Comparison of ENCODE assay signal across 17 cellular contexts in the genomic region with DNA sequence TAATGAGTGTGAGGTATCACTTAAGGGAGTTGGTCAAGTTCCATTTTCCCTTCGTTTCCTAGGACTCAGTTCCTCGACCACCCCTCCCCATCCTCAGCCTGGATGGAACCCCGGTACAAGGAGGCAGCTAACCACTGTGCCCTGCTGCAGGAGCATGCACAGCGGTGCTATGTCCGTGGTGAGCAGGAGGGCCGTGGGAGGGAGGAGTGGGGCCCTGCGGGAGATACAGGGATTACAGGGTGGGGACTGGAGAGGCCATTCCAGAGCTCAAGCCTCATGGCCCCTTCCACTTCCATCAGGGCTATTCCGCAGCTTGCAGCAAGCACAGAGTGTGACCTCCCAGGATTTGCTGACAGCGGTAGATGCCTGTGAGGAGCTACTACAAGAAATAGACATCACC. TPM values are rescaled to one million over a fixed set of nuclear protein-coding genes. Genes with fewer than 3 reads are reported as not detected.
DNase-seq lines count a peak whose midpoint lies in the region; ATAC-seq, FAIRE-seq and TF ChIP-seq lines count a peak whose summit lies in the region.
"Had no signal": no experiment of that assay in that cellular context is flagged by ENCODE, and none has a peak within 500 bp of the region (broad histone marks: within the 10 kb centered on the region; RNA-seq: fewer than 3 reads in every experiment).

No MANE protein-coding gene starts in this region.

- TF ChIP-seq CTCF in GM12878 (IDR thresholded peaks at IDR 0.05 in 2 of 3, conservative IDR thresholded peaks at IDR 0.05 in 1 of 3; ENCODE audit: control insufficient read depth in 2 of 3, extremely low read depth in 1 of 3, insufficient read depth in 1 of 3, low read depth in 3 of 3, low read length in 3 of 3) (no peak), osteoblast (IDR thresholded peaks at IDR 0.05; ENCODE audit: extremely low read depth, low read depth, low read length) (no peak), coronary artery (IDR thresholded peaks at IDR 0.05) (no peak)

- H3K27ac ChIP-seq in GM12878 (ENCODE audit: control insufficient read depth, insufficient read depth), result no peak overlapping the region
- H3K27ac ChIP-seq in osteoblast (ENCODE audit: low read depth, low read length), result no peak overlapping the region
- no peak overlapping the region for H3K27ac ChIP-seq in coronary artery
- H3K27ac ChIP-seq: A549, C4-2B had no signal

- no peak for TF ChIP-seq RAD21 in GM12878 (IDR thresholded peaks at IDR 0.05; ENCODE audit: insufficient read depth, low read depth, low read length)

- intact Hi-C loops in GM12878 (cut with micrococcal nuclease; ENCODE audit: unreplicated experiment), result no loop called here

- ATAC-seq in GM12878 (no peak), HG03196 (IDR thresholded peaks at IDR 0.05; ENCODE audit: unreplicated experiment) (no peak)
- ATAC-seq: A549; CD8-positive, alpha-beta T cell; GM23338 had no signal

- CTCF ChIA-PET in GM12878 (lab: Yijun Ruan, JAX), result interaction anchor here (1.0 to 1.2 kb wide), 3 partner anchors 13 to 201 kb away, joined by 3 to 4 read pairs (median 4); no protein-coding TSS in a partner anchor

- no peak for FAIRE-seq in GM12878 (lab: Jason Lieb, UNC)
- FAIRE-seq: A549, GM18507 had no signal

- H3K4me1 ChIP-seq in GM12878 (ENCODE audit: control insufficient read depth, insufficient read depth, low read length) (no peaks in the 10 kb centered on the region), osteoblast (ENCODE audit: insufficient read depth, low read length) (no peaks in the 10 kb centered on the region)
- H3K4me1 ChIP-seq: BE2C had no signal

- BruUV-seq in GM12878 (replicated peaks; lab: Mats Ljungman, UMichigan), result TSS peak; percentile 30

- RAD21 ChIA-PET in GM12878 (lab: Charles Lee; ENCODE audit: unreplicated experiment), result no interaction called here

- WGBS in GM12878 (ENCODE audit: insufficient coverage, insufficient replicate concordance, low lambda C conversion rate, missing lambda C conversion rate), result 94% methylated on average over 9 of the region's 9 CpGs

- H2AFZ ChIP-seq in GM12878 (ENCODE audit: control insufficient read depth, low read depth, low read length) (no peak overlapping the region), osteoblast (ENCODE audit: low read length) (no peak overlapping the region)
- H2AFZ ChIP-seq: GM23338 had no signal

- POLR2A ChIA-PET in GM12878 (lab: Charles Lee), result no interaction called here

- H3K4me2 ChIP-seq in GM12878 (ENCODE audit: control insufficient read depth, insufficient read depth) (no peak overlapping the region), osteoblast (ENCODE audit: insufficient read depth, low read length) (no peak overlapping the region)
- H3K4me2 ChIP-seq: A549, GM23338 had no signal

- H3K27me3 ChIP-seq in H7 (ENCODE audit: control insufficient read depth, insufficient read depth, low read length), result no peaks in the 10 kb centered on the region
- H3K27me3 ChIP-seq in GM12878 (replicated peaks in 1 of 2; ENCODE audit: control insufficient read depth in 2 of 2, insufficient read depth in 2 of 2, low read length in 1 of 2), result no peaks in the 10 kb centered on the region
- no peaks in the 10 kb centered on the region for H3K27me3 ChIP-seq in osteoblast (ENCODE audit: insufficient read depth, low read length)
- H3K27me3 ChIP-seq: BE2C had no signal

- SMC1A ChIA-PET in GM12878 (lab: Charles Lee; ENCODE audit: uncharacterized antibody, unreplicated experiment), result interaction anchor here (1.0 to 1.1 kb wide), 2 partner anchors 27 to 93 kb away, joined by 3 read pairs; no protein-coding TSS in a partner anchor

- in situ Hi-C loops in GM12878 (cut with MboI), result no loop called here

- TF ChIP-seq EP300 in GM12878 (IDR thresholded peaks at IDR 0.05; ENCODE audit: borderline replicate concordance in 1 of 2, control insufficient read depth in 1 of 2, low read depth in 2 of 2, low read length in 2 of 2), result no peak

- peak; percentile 17 for DNase-seq in H7
- no peak for DNase-seq in GM12878 (ENCODE audit: low read depth, low spot score)
- DNase-seq in osteoblast (ENCODE audit: insufficient read length, low spot score, missing footprints), result peak; percentile 45
- no peak for DNase-seq in coronary artery (ENCODE audit: low spot score)
- DNase-seq in occipital lobe (lab: John Stamatoyannopoulos, UW), result no peak
- DNase-seq: BE2C; CD8-positive, alpha-beta T cell; COR-L47; DND-41; GF-D8; H9; KBM-7 had no signal

- no peaks in the 10 kb centered on the region for H4K20me1 ChIP-seq in GM12878 (ENCODE audit: control insufficient read depth, insufficient read depth)
- peaks cover 4% of the 10 kb centered on the region for H4K20me1 ChIP-seq in osteoblast (ENCODE audit: insufficient read depth, low read length)

- H3K9me3 ChIP-seq in GM12878 (replicated peaks; ENCODE audit: control insufficient read depth, insufficient read depth, low read length) (no peaks in the 10 kb centered on the region), osteoblast (ENCODE audit: low read depth, low read length) (no peaks in the 10 kb centered on the region)
- H3K9me3 ChIP-seq: A549, BE2C had no signal

- H3K9ac ChIP-seq in GM12878 (ENCODE audit: control insufficient read depth, insufficient read depth, low read length), result no peak overlapping the region

- no peak for TF ChIP-seq POLR2A in GM12878 (IDR thresholded peaks at IDR 0.05; ENCODE audit: low read depth, low read length)

- H3K79me2 ChIP-seq in GM12878 (ENCODE audit: control insufficient read depth, insufficient read depth, low read length) (no peaks in the 10 kb centered on the region), osteoblast (ENCODE audit: insufficient read depth, low read length) (no peaks in the 10 kb centered on the region)

- H3K36me3 ChIP-seq in H7 (replicated peaks; ENCODE audit: control insufficient read depth, insufficient read depth, low read length), result peaks cover 36% of the 10 kb centered on the region
- peaks cover 40 to 41% of the 10 kb centered on the region in 2 experiments for H3K36me3 ChIP-seq in GM12878 (ENCODE audit: control insufficient read depth in 2 of 2, insufficient read depth in 2 of 2, low read length in 1 of 2)
- peaks cover 83% of the 10 kb centered on the region for H3K36me3 ChIP-seq in osteoblast (ENCODE audit: insufficient read depth, low read length)
- H3K36me3 ChIP-seq: BE2C had no signal

- H3K4me3 ChIP-seq in H7 (ENCODE audit: insufficient read depth, low read depth, low read length) (no peak overlapping the region), GM12878 (no peak overlapping the region), osteoblast (ENCODE audit: insufficient read depth, low read length) (no peak overlapping the region), coronary artery (no peak overlapping the region)
- H3K4me3 ChIP-seq: A549, GM23338 had no signal

RNA-seq across cellular contexts. Expression of gene HYI, which starts 25.8 kb away (rescaled TPM):
- 29.4 and 42.5 TPM in 2 replicates for total RNA-seq in H7 (2014; rRNA removed; shearing (Covaris generic))
- 10.2 and 14.2 TPM in 2 replicates for total RNA-seq in GM12878 (2013; cell fraction: nucleolus; rRNA removed)
- 2.9 and 5.6 TPM in 2 replicates for total RNA-seq in GM12878 (2014; rRNA removed)
- 1.6 and 2.0 TPM in 2 replicates for total RNA-seq in GM12878 (2014; rRNA removed; fragmentation: Illumina TruSeq; extraction: Trizol)
- total RNA-seq in GM12878 (2021), result 5.3 and 5.5 TPM in 2 replicates
- 17.0 TPM for polyA plus RNA-seq in GM12878 (2011; ENCODE audit: low read depth)
- 0.46 and 0.69 TPM in 2 replicates for polyA plus RNA-seq in GM12878 (2011; rRNA removed)
- polyA plus RNA-seq in GM12878 (2011; cell fraction: cytosol; rRNA removed), result 0.70 and 0.78 TPM in 2 replicates
- 2.4 and 2.6 TPM in 2 replicates for polyA plus RNA-seq in GM12878 (2011; cell fraction: nucleus; rRNA removed)
- polyA plus RNA-seq in GM12878 (2012), result 7.6 and 15.5 TPM in 2 replicates
- 1.3 and 1.9 TPM in 2 replicates for polyA plus RNA-seq in GM12878 (2014; fragmentation: Illumina TruSeq; extraction: Trizol)
- under 1 TPM; 0.27 TPM for polyA plus RNA-seq in GM12878 (2014; fragmentation: Nextera tagmentation; extraction: Ambion mirVana)
- polyA plus RNA-seq in GM12878 (2014; rRNA removed), result 5.4 and 7.5 TPM in 2 replicates
- 1 to 10 TPM; 2.1 to 2.4 TPM for polyA plus RNA-seq in GM12878 (2016; fragmentation: Nextera tagmentation; extraction: Ambion mirVana)
- polyA minus RNA-seq in GM12878 (2011; rRNA and poly(A)+ RNA removed), result 1.4 TPM in 1 of 2 replicates, not detected in the other
- not detected in 2 replicates for polyA minus RNA-seq in GM12878 (2011; cell fraction: cytosol; rRNA and poly(A)+ RNA removed)
- 0.29 and 0.73 TPM in 2 replicates for polyA minus RNA-seq in GM12878 (2011; cell fraction: nucleus; rRNA and poly(A)+ RNA removed)
- 24.5 and 27.1 TPM in 2 replicates for total RNA-seq in osteoblast
- 32.1 TPM for total RNA-seq in occipital lobe

RNA-seq across cellular contexts. Expression of gene SZT2, which starts 38.2 kb away (rescaled TPM):
- 12.2 and 19.0 TPM in 2 replicates for total RNA-seq in H7 (2014; rRNA removed; shearing (Covaris generic))
- 188 and 198 TPM in 2 replicates for total RNA-seq in GM12878 (2013; cell fraction: nucleolus; rRNA removed)
- total RNA-seq in GM12878 (2014; rRNA removed) (16.5 and 18.0 TPM in 2 replicates), GM12878 (2014; rRNA removed; fragmentation: Illumina TruSeq; extraction: Trizol) (12.5 and 12.7 TPM in 2 replicates), GM12878 (2021) (33.8 and 38.3 TPM in 2 replicates), osteoblast (41.0 and 42.0 TPM in 2 replicates), occipital lobe (17.3 TPM)
- 10.4 TPM for polyA plus RNA-seq in GM12878 (2011; ENCODE audit: low read depth)
- polyA plus RNA-seq in GM12878 (2011; rRNA removed) (6.0 and 10.7 TPM in 2 replicates), GM12878 (2014; fragmentation: Illumina TruSeq; extraction: Trizol) (11.1 and 16.5 TPM in 2 replicates), GM12878 (2014; fragmentation: Nextera tagmentation; extraction: Ambion mirVana) (1 to 10 TPM; 1.4 to 1.9 TPM), GM12878 (2014; rRNA removed) (23.8 and 27.3 TPM in 2 replicates), GM12878 (2016; fragmentation: Nextera tagmentation; extraction: Ambion mirVana) (10 to 100 TPM in 1 of 2 experiments, 1 to 10 TPM in 1; 10.0 to 12.6 TPM)
- polyA plus RNA-seq in GM12878 (2011; cell fraction: cytosol; rRNA removed), result 6.8 and 8.6 TPM in 2 replicates
- 72.8 and 81.1 TPM in 2 replicates for polyA plus RNA-seq in GM12878 (2011; cell fraction: nucleus; rRNA removed)
- polyA plus RNA-seq in GM12878 (2012), result 14.3 and 15.1 TPM in 2 replicates
- 42.5 and 57.0 TPM in 2 replicates for polyA minus RNA-seq in GM12878 (2011; rRNA and poly(A)+ RNA removed)
- polyA minus RNA-seq in GM12878 (2011; cell fraction: cytosol; rRNA and poly(A)+ RNA removed), result 7.5 and 8.1 TPM in 2 replicates
- polyA minus RNA-seq in GM12878 (2011; cell fraction: nucleus; rRNA and poly(A)+ RNA removed), result 46.7 and 73.6 TPM in 2 replicates

RNA-seq across cellular contexts. Expression of gene MED8, which starts 38.3 kb away (rescaled TPM):
- total RNA-seq in H7 (2014; rRNA removed; shearing (Covaris generic)), result 37.6 and 41.2 TPM in 2 replicates
- 71.8 and 72.3 TPM in 2 replicates for total RNA-seq in GM12878 (2013; cell fraction: nucleolus; rRNA removed)
- 39.7 and 42.6 TPM in 2 replicates for total RNA-seq in GM12878 (2014; rRNA removed)
- total RNA-seq in GM12878 (2014; rRNA removed; fragmentation: Illumina TruSeq; extraction: Trizol), result 32.6 and 33.3 TPM in 2 replicates
- 37.4 and 39.4 TPM in 2 replicates for total RNA-seq in GM12878 (2021)
- 33.4 TPM for polyA plus RNA-seq in GM12878 (2011; ENCODE audit: low read depth)
- 16.5 and 20.2 TPM in 2 replicates for polyA plus RNA-seq in GM12878 (2011; rRNA removed)
- polyA plus RNA-seq in GM12878 (2011; cell fraction: cytosol; rRNA removed), result 19.1 and 23.5 TPM in 2 replicates
- 32.6 and 36.7 TPM in 2 replicates for polyA plus RNA-seq in GM12878 (2011; cell fraction: nucleus; rRNA removed)
- 43.9 and 45.3 TPM in 2 replicates for polyA plus RNA-seq in GM12878 (2012)
- polyA plus RNA-seq in GM12878 (2014; fragmentation: Illumina TruSeq; extraction: Trizol), result 37.6 and 39.2 TPM in 2 replicates
- 10 to 100 TPM; 59.8 to 61.7 TPM for polyA plus RNA-seq in GM12878 (2014; fragmentation: Nextera tagmentation; extraction: Ambion mirVana)
- polyA plus RNA-seq in GM12878 (2014; rRNA removed), result 21.9 and 25.4 TPM in 2 replicates
- polyA plus RNA-seq in GM12878 (2016; fragmentation: Nextera tagmentation; extraction: Ambion mirVana), result 10 to 100 TPM; 57.3 to 58.7 TPM
- 15.9 and 18.0 TPM in 2 replicates for polyA minus RNA-seq in GM12878 (2011; rRNA and poly(A)+ RNA removed)
- polyA minus RNA-seq in GM12878 (2011; cell fraction: cytosol; rRNA and poly(A)+ RNA removed), result 10.0 and 11.0 TPM in 2 replicates
- 15.5 and 20.4 TPM in 2 replicates for polyA minus RNA-seq in GM12878 (2011; cell fraction: nucleus; rRNA and poly(A)+ RNA removed)
- total RNA-seq in osteoblast, result 64.8 and 65.9 TPM in 2 replicates
- 20.7 TPM for total RNA-seq in occipital lobe

Comparison
In these comparisons a context has a peak if more than half of its experiments do, and no peak if none do; other contexts are left out.
1. DNase-seq: peak in H7 (single experiment) and osteoblast (single experiment); none in GM12878 (single experiment), coronary artery (single experiment) and occipital lobe (single experiment).